Comparison of ENCODE assay signal across 8 cellular contexts in the genomic region with DNA sequence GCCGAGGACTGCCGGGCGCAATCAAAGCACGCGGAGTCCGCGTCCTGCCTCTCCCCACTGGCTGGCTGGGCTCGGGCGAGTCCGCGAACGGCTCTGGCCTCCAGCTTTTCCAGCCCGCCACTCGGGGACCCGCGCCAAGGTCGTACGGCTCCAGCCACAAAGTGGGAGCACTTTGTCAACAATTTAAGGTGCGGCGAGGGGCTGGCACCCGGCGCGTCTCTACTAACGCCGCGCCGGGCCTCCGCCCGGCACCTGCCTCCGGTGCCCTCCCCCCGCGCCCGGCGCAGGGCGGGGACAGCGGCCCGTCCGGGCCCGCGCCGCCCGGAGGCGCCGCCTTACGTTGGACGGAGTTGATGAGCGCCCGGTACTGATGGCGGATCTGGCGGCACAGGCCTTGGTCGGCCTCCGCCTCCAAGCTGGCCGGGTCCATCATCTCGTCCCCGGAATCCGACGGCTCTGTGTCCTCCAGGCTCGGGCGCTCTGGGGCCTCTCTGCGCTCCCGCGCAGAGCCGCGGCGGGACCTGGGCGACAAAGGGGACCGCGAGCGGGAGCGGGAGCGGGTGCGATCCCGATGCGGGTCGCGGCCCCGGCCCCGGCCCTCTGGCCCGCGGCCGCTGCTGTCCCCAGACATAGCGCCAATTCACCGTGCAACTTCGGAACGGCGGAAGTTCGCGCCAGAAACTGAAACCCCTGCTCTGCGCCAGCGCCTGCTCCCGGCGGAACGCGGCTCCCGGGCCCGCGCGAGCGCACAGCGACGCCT. TPM values are rescaled to one million over a fixed set of nuclear protein-coding genes. Genes with fewer than 3 reads are reported as not detected.
DNase-seq lines count a peak whose midpoint lies in the region; ATAC-seq, FAIRE-seq and TF ChIP-seq lines count a peak whose summit lies in the region.

A gene with protein sequence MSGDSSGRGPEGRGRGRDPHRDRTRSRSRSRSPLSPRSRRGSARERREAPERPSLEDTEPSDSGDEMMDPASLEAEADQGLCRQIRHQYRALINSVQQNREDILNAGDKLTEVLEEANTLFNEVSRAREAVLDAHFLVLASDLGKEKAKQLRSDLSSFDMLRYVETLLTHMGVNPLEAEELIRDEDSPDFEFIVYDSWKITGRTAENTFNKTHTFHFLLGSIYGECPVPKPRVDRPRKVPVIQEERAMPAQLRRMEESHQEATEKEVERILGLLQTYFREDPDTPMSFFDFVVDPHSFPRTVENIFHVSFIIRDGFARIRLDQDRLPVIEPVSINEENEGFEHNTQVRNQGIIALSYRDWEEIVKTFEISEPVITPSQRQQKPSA (minus strand): TSS at position 683 of the 760 bp plus-strand sequence. CDS start 52 bp downstream, at position 631.

- peaks cover 11% of the 10 kb centered on the region for H3K4me1 Mint-ChIP-seq in activated naive CD8-positive, alpha-beta T cell treated with anti-CD3 and anti-CD28 coated beads for 36 hours

- H3K4me1 ChIP-seq in pancreas (peaks cover 4 to 15% (median 8%) of the 10 kb centered on the region in 3 donors), thymus (ENCODE audit: control insufficient read depth, insufficient read depth, low read length) (peaks cover 8% of the 10 kb centered on the region)

- DNase-seq in GDM1 (lab: John Stamatoyannopoulos, UW) (peak; percentile 73), KBM-7 (peak; percentile 76), head of caudate nucleus (peak; percentile 40 to 92 (median 83)), pancreas (peak; percentile 73 to 91 (median 82))
- peak; percentile 85 for DNase-seq in activated naive CD8-positive, alpha-beta T cell treated with anti-CD3 and anti-CD28 coated beads for 36 hours

- no peaks in the 10 kb centered on the region for H3K9me3 ChIP-seq in pancreas
- H3K9me3 ChIP-seq in thymus (ENCODE audit: control insufficient read depth): no peaks in the 10 kb centered on the region

- H3K9me3 Mint-ChIP-seq in activated naive CD8-positive, alpha-beta T cell treated with anti-CD3 and anti-CD28 coated beads for 36 hours: peaks cover 11% of the 10 kb centered on the region

- H3K27me3 Mint-ChIP-seq in activated naive CD8-positive, alpha-beta T cell treated with anti-CD3 and anti-CD28 coated beads for 36 hours: no peaks in the 10 kb centered on the region

- H3K36me3 Mint-ChIP-seq in activated naive CD8-positive, alpha-beta T cell treated with anti-CD3 and anti-CD28 coated beads for 36 hours: peaks cover 36% of the 10 kb centered on the region

- FAIRE-seq in pancreas (lab: Jason Lieb, UNC): no peak

- H3K4me3 ChIP-seq in pancreas: peak within 1 kb of the TSS; percentile 69 to 92 (median 84)
- H3K4me3 ChIP-seq in thymus (ENCODE audit: low read length): peak within 1 kb of the TSS; percentile 79

- no peaks in the 10 kb centered on the region for H3K27me3 ChIP-seq in pancreas
- H3K27me3 ChIP-seq in thymus (ENCODE audit: control insufficient read depth, insufficient read depth): no peaks in the 10 kb centered on the region

- H3K4me3 Mint-ChIP-seq in activated naive CD8-positive, alpha-beta T cell treated with anti-CD3 and anti-CD28 coated beads for 36 hours: peak within 1 kb of the TSS; percentile 88

- 0% methylated on average over 70 to 101 of the region's 101 CpGs for WGBS in pancreas, 2 donors
- WGBS in thymus: under 1% methylated on average over 101 of the region's 101 CpGs

- intact Hi-C loops in head of caudate nucleus (cut with DNase I): loop anchor here (2.0 kb wide), 1 partner anchor 46 kb away; a partner anchor contains a TSS
- intact Hi-C loops in pancreas (cut with DNase I): no loop called here

- TF ChIP-seq CTCF in pancreas (IDR thresholded peaks at IDR 0.05): peak in 1 of 4 donors; percentile 65

- ATAC-seq in GM21723 (IDR thresholded peaks at IDR 0.05; ENCODE audit: unreplicated experiment) (peak; percentile 86), SK-N-SH treated with all-trans-retinoic acid at 6 μM for 48 hours (peak; percentile 92), pancreas (peak; percentile 89 to 94 (median 90))

- H3K36me3 ChIP-seq in pancreas (peaks cover 0 to 7% (median 5%) of the 10 kb centered on the region in 3 donors), thymus (ENCODE audit: control insufficient read depth, insufficient read depth) (peaks cover 16% of the 10 kb centered on the region)

- H3K27ac Mint-ChIP-seq in activated naive CD8-positive, alpha-beta T cell treated with anti-CD3 and anti-CD28 coated beads for 36 hours: peak within 1 kb of the TSS; percentile 66

- in situ Hi-C loops in KBM-7 (cut with MboI; ENCODE audit: low pct_unique_long_range_greater_than_20kb, low sequenced_read_pairs): no loop called here

- H3K27ac ChIP-seq in pancreas: peak within 1 kb of the TSS; percentile 83 to 98 (median 94)
- H3K27ac ChIP-seq in thymus (ENCODE audit: low read depth): peak within 1 kb of the TSS; percentile 88

TF ChIP-seq in SK-N-SH treated with all-trans-retinoic acid at 6 μM for 48 hours, 23 proteins besides CTCF, POLR2A, EP300 and RAD21:
- TF ChIP-seq TCF4 (CRISPR knock-in tag; IDR thresholded peaks at IDR 0.05; ENCODE audit: borderline replicate concordance) (no peak), ESRRG (CRISPR knock-in tag; IDR thresholded peaks at IDR 0.05) (0 out of 2 replicates have a peak, but pooled peaks have one; percentile 47)

RNA-seq across cellular contexts. Expression of the gene that starts here (rescaled TPM):
- total RNA-seq in activated naive CD8-positive, alpha-beta T cell treated with anti-CD3 and anti-CD28 coated beads for 36 hours: 10 to 100 TPM; 70.2 to 70.9 TPM
- 10 to 100 TPM; 15.5 to 27.6 (median 23.2) TPM for total RNA-seq in pancreas
- polyA plus RNA-seq in pancreas: 10 to 100 TPM; 67.2 to 87.0 TPM
- 131 TPM for polyA plus RNA-seq in thymus

Comparison
In these comparisons a context has a peak if more than half of its experiments do, and no peak if none do; other contexts are left out.
1. Peak in every context shown above with its lines: DNase-seq, ATAC-seq, H3K4me3 ChIP-seq and H3K27ac ChIP-seq.